Comparison of ENCODE assay signal across 12 cellular contexts in the genomic region with DNA sequence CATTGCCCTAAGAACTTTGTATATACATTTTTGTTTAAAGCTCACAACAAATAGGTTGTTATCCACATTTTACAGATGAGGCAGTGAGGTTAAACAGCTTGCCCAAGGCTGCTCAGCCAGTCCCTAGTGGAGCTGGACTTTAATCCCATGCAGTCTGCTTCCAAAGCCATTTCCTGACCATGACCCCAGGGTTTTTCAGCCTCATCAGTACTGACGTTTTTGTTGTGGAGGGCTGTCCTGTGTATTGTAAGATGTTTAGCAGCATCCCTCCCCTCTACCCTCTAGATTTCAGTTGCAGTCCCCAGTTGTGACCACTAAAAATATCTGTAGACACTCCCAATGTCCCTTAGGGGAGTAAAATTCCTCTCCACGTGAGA. TPM values are rescaled to one million over a fixed set of nuclear protein-coding genes. Genes with fewer than 3 reads are reported as not detected.
A peak's percentile ranks its signal among the peaks of the same experiment; 100 is the strongest.
DNase-seq lines count a peak whose midpoint lies in the region; ATAC-seq, FAIRE-seq and TF ChIP-seq lines count a peak whose summit lies in the region.
"Had no signal": no experiment of that assay in that cellular context is flagged by ENCODE, and none has a peak within 500 bp of the region (broad histone marks: within the 10 kb centered on the region; RNA-seq: fewer than 3 reads in every experiment).

No MANE protein-coding gene starts in this region.

- no peaks in the 10 kb centered on the region for H3K27me3 Mint-ChIP-seq in T-helper 17 cell

- DNase-seq in Right ventricle myocardium inferior (ENCODE audit: missing footprints), result no peak
- DNase-seq in right atrium auricular region (ENCODE audit: low spot score), result no peak
- DNase-seq in T-helper 17 cell, result no peak
- DNase-seq in HepG2 (ENCODE audit: low spot score), result peak; percentile 30
- no peak for DNase-seq in vagina (ENCODE audit: extremely low spot score in 2 of 2)
- no peak for DNase-seq in iPS-NIHi7 (ENCODE audit: extremely low spot score)
- no peak for DNase-seq in NCI-H1105 treated with DMSO at 0.1 percent for 48 hours (lab: John Stamatoyannopoulos, UW)
- DNase-seq: activated CD8-positive, alpha-beta memory T cell treated with anti-CD3 and anti-CD28 coated beads, Interleukin-2, amount 50 U/mL, for 48 hours had no signal

- H3K9me3 ChIP-seq in right atrium auricular region (no peaks in the 10 kb centered on the region), T-helper 17 cell (ENCODE audit: control insufficient read depth, low read length, poor library complexity, severe bottlenecking) (no peaks in the 10 kb centered on the region), HepG2 (ENCODE audit: low read length) (no peaks in the 10 kb centered on the region), vagina (no peaks in the 10 kb centered on the region)

- WGBS in HepG2 (ENCODE audit: low lambda C conversion rate), result 15% methylated on average over 2 of the region's 2 CpGs

- H3K27ac Mint-ChIP-seq in T-helper 17 cell, result peak overlapping the region; percentile 70

- H3K9ac ChIP-seq in HepG2 (ENCODE audit: insufficient read depth, low read depth, low read length), result no peak overlapping the region

- no peak overlapping the region for H3K27ac ChIP-seq in right atrium auricular region
- no peak overlapping the region for H3K27ac ChIP-seq in HepG2 (ENCODE audit: extremely low read length, insufficient read depth, low read length)
- H3K27ac ChIP-seq in vagina, result peak overlapping the region; percentile 74

- no peaks in the 10 kb centered on the region for H4K20me1 ChIP-seq in HepG2 (ENCODE audit: insufficient read depth, low read length)

- peaks cover 0 to 21% of the 10 kb centered on the region in 2 donors for H3K4me1 ChIP-seq in right atrium auricular region
- H3K4me1 ChIP-seq in HepG2 (ENCODE audit: insufficient read depth, low read length), result peaks cover 35% of the 10 kb centered on the region
- peaks cover 18% of the 10 kb centered on the region for H3K4me1 ChIP-seq in vagina

- H3K79me2 ChIP-seq in HepG2 (ENCODE audit: insufficient read depth, low read length), result no peaks in the 10 kb centered on the region

- intact Hi-C loops in Right ventricle myocardium inferior (cut with DNase I), result loop anchor here (10.0 kb wide), 2 partner anchors 65 to 95 kb away; no protein-coding TSS in a partner anchor
- intact Hi-C loops in HepG2 (cut with micrococcal nuclease; ENCODE audit: unreplicated experiment), result no loop called here
- intact Hi-C loops in vagina (cut with DNase I), result loop anchor here (10.0 kb wide), 1 partner anchor 245 kb away; no protein-coding TSS in a partner anchor

- no peak for TF ChIP-seq CTCF in right atrium auricular region (IDR thresholded peaks at IDR 0.05)
- TF ChIP-seq CTCF in HepG2 (CRISPR knock-in tag; IDR thresholded peaks at IDR 0.05), result no peak
- no peak for TF ChIP-seq CTCF in vagina (IDR thresholded peaks at IDR 0.05)

- no TSS peak for BruUV-seq in HepG2 (replicated peaks; lab: Mats Ljungman, UMichigan)

- no peak for TF ChIP-seq RAD21 in HepG2 (CRISPR knock-in tag; IDR thresholded peaks at IDR 0.05)

- no peak overlapping the region for H2AFZ ChIP-seq in HepG2 (ENCODE audit: low read length)

- H3K4me3 Mint-ChIP-seq in T-helper 17 cell, result no peak overlapping the region

- FAIRE-seq in HepG2 (lab: Jason Lieb, UNC), result no peak

- POLR2A ChIA-PET in HepG2 (lab: Yijun Ruan, JAX), result no interaction called here

- H3K27me3 ChIP-seq in right atrium auricular region, result no peaks in the 10 kb centered on the region
- no peaks in the 10 kb centered on the region for H3K27me3 ChIP-seq in HepG2 (ENCODE audit: control insufficient read depth in 1 of 2, insufficient read depth in 2 of 2, low read length in 2 of 2)
- no peaks in the 10 kb centered on the region for H3K27me3 ChIP-seq in vagina

- H3K4me3 ChIP-seq in right atrium auricular region (no peak overlapping the region), HepG2 (replicated peaks in 1 of 3; ENCODE audit: insufficient read depth in 1 of 3, low read depth in 2 of 3, low read length in 3 of 3) (no peak overlapping the region), vagina (no peak overlapping the region)

- TF ChIP-seq EP300 in HepG2 (IDR thresholded peaks at IDR 0.05; ENCODE audit: low read depth in 2 of 2, low read length in 2 of 2) (no peak), HepG2 (CRISPR knock-in tag; IDR thresholded peaks at IDR 0.05; ENCODE audit: borderline replicate concordance) (no peak)

- TF ChIP-seq POLR2A in HepG2 (IDR thresholded peaks at IDR 0.05; ENCODE audit: insufficient read depth in 1 of 2, low read depth in 2 of 2, low read length in 2 of 2) (no peak), vagina (IDR thresholded peaks at IDR 0.05) (no peak)

- CTCF ChIA-PET in HepG2 (lab: Yijun Ruan, JAX; ENCODE audit: low intra/inter-chr PET ratio, low total read pairs), result no interaction called here

- peak; percentile 60 for ATAC-seq in Right ventricle myocardium inferior
- ATAC-seq in T-helper 17 cell, result no peak
- peak; percentile 86 for ATAC-seq in HepG2
- no peak for ATAC-seq in GM19463 (IDR thresholded peaks at IDR 0.05; ENCODE audit: unreplicated experiment)

- H3K4me1 Mint-ChIP-seq in T-helper 17 cell, result peaks cover 25% of the 10 kb centered on the region

- H3K36me3 ChIP-seq in right atrium auricular region (no peaks in the 10 kb centered on the region), HepG2 (replicated peaks in 1 of 2; ENCODE audit: control insufficient read depth in 1 of 2, insufficient read depth in 2 of 2, low read length in 2 of 2) (no peaks in the 10 kb centered on the region), vagina (no peaks in the 10 kb centered on the region)

- in situ Hi-C loops in HepG2 (cut with HindIII; ENCODE audit: extremely low pct_ligation_motif_present, low pct_unique_long_range_greater_than_20kb), result loop anchor here (10.0 kb wide), 1 partner anchor 385 kb away; no protein-coding TSS in a partner anchor

- H3K36me3 Mint-ChIP-seq in T-helper 17 cell (ENCODE audit: low read depth), result peaks cover 3% of the 10 kb centered on the region

- no peak overlapping the region for H3K4me2 ChIP-seq in HepG2 (ENCODE audit: low read depth, low read length)

TF ChIP-seq in HepG2, 621 proteins besides CTCF, POLR2A, EP300 and RAD21 (continues in another document):
- peak; percentile 32; the same call in 1 of the 2 replicates for TF ChIP-seq RXRB (CRISPR knock-in tag; IDR thresholded peaks at IDR 0.05; ENCODE audit: borderline replicate concordance)
- no peak for TF ChIP-seq MIXL1 (CRISPR knock-in tag; IDR thresholded peaks at IDR 0.05)

RNA-seq across cellular contexts. Expression of gene C1orf105, which starts 30.3 kb away (rescaled TPM):
- total RNA-seq in Right ventricle myocardium inferior (25.2 TPM), right atrium auricular region (10 to 100 TPM in 1 of 2 donors, 1 to 10 TPM in 1; 3.3 to 18.0 TPM), T-helper 17 cell (not detected), HepG2 (2016; rRNA removed; fragmentation: Illumina TruSeq; extraction: Trizol) (0.15 TPM in 1 of 2 replicates, not detected in the other), vagina (not detected)
- not detected in 2 replicates for total RNA-seq in HepG2 (2016; cell fraction: cytosol; rRNA removed; fragmentation: Illumina TruSeq; extraction: Trizol; ENCODE audit: low read depth)
- 0.63 TPM in 1 of 2 replicates, not detected in the other for total RNA-seq in HepG2 (2016; cell fraction: insoluble cytoplasmic fraction; rRNA removed; fragmentation: Illumina TruSeq; extraction: Trizol)
- total RNA-seq in HepG2 (2016; cell fraction: membrane; rRNA removed; fragmentation: Illumina TruSeq; extraction: Trizol), result 0.28 TPM in 1 of 2 replicates, not detected in the other
- 0.60 TPM in 1 of 2 replicates, not detected in the other for total RNA-seq in HepG2 (2016; cell fraction: nucleus; rRNA removed; fragmentation: Illumina TruSeq; extraction: Trizol)
- 0.44 and 0.45 TPM in 2 replicates for polyA plus RNA-seq in HepG2 (2011; rRNA removed)
- 0.12 and 0.28 TPM in 2 replicates for polyA plus RNA-seq in HepG2 (2011; cell fraction: cytosol; rRNA removed)
- not detected in 2 replicates for polyA plus RNA-seq in HepG2 (2011; cell fraction: nucleus; rRNA removed)
- polyA plus RNA-seq in HepG2 (2012), result 0.49 and 0.71 TPM in 2 replicates
- not detected in 2 replicates for polyA plus RNA-seq in HepG2 (2016; cell fraction: cytosol; fragmentation: Illumina TruSeq; extraction: Trizol; ENCODE audit: low read depth)
- not detected in 2 replicates for polyA plus RNA-seq in HepG2 (2016; cell fraction: insoluble cytoplasmic fraction; fragmentation: Illumina TruSeq; extraction: Trizol; ENCODE audit: low read depth)
- 0.23 and 0.43 TPM in 2 replicates for polyA plus RNA-seq in HepG2 (2016; cell fraction: membrane; fragmentation: Illumina TruSeq; extraction: Trizol; ENCODE audit: low read depth)
- polyA plus RNA-seq in HepG2 (2016; cell fraction: nucleus; fragmentation: Illumina TruSeq; extraction: Trizol; ENCODE audit: insufficient read depth, low read depth), result not detected in 2 replicates
- not detected in 2 replicates for polyA minus RNA-seq in HepG2 (2011; rRNA and poly(A)+ RNA removed; ENCODE audit: low replicate concordance)
- not detected in 2 replicates for polyA minus RNA-seq in HepG2 (2011; cell fraction: cytosol; rRNA and poly(A)+ RNA removed)
- not detected in 2 replicates for polyA minus RNA-seq in HepG2 (2011; cell fraction: nucleus; rRNA and poly(A)+ RNA removed)
- total RNA-seq: A172, kidney epithelial cell, M059J had no signal

RNA-seq across cellular contexts. Expression of gene PIGC, which starts 53.6 kb away (rescaled TPM):
- total RNA-seq in Right ventricle myocardium inferior (13.5 TPM), right atrium auricular region (10 to 100 TPM; 14.8 to 15.8 TPM), T-helper 17 cell (10 to 100 TPM; 21.4 to 24.9 TPM), HepG2 (2016; rRNA removed; fragmentation: Illumina TruSeq; extraction: Trizol) (24.1 and 29.5 TPM in 2 replicates), vagina (14.5 TPM)
- total RNA-seq in HepG2 (2016; cell fraction: cytosol; rRNA removed; fragmentation: Illumina TruSeq; extraction: Trizol; ENCODE audit: low read depth), result 16.3 and 18.6 TPM in 2 replicates
- 24.7 and 31.4 TPM in 2 replicates for total RNA-seq in HepG2 (2016; cell fraction: insoluble cytoplasmic fraction; rRNA removed; fragmentation: Illumina TruSeq; extraction: Trizol)
- 28.1 and 30.5 TPM in 2 replicates for total RNA-seq in HepG2 (2016; cell fraction: membrane; rRNA removed; fragmentation: Illumina TruSeq; extraction: Trizol)
- 23.0 and 23.6 TPM in 2 replicates for total RNA-seq in HepG2 (2016; cell fraction: nucleus; rRNA removed; fragmentation: Illumina TruSeq; extraction: Trizol)
- 24.3 and 26.7 TPM in 2 replicates for polyA plus RNA-seq in HepG2 (2011; rRNA removed)
- polyA plus RNA-seq in HepG2 (2011; cell fraction: cytosol; rRNA removed), result 21.8 and 31.9 TPM in 2 replicates
- 11.7 and 14.0 TPM in 2 replicates for polyA plus RNA-seq in HepG2 (2011; cell fraction: nucleus; rRNA removed)
- polyA plus RNA-seq in HepG2 (2012), result 20.7 and 24.9 TPM in 2 replicates
- polyA plus RNA-seq in HepG2 (2016; cell fraction: cytosol; fragmentation: Illumina TruSeq; extraction: Trizol; ENCODE audit: low read depth), result 12.8 and 18.8 TPM in 2 replicates
- 21.8 and 22.1 TPM in 2 replicates for polyA plus RNA-seq in HepG2 (2016; cell fraction: insoluble cytoplasmic fraction; fragmentation: Illumina TruSeq; extraction: Trizol; ENCODE audit: low read depth)
- 18.2 and 25.0 TPM in 2 replicates for polyA plus RNA-seq in HepG2 (2016; cell fraction: membrane; fragmentation: Illumina TruSeq; extraction: Trizol; ENCODE audit: low read depth)
- polyA plus RNA-seq in HepG2 (2016; cell fraction: nucleus; fragmentation: Illumina TruSeq; extraction: Trizol; ENCODE audit: insufficient read depth, low read depth), result 30.3 and 30.7 TPM in 2 replicates
- polyA minus RNA-seq in HepG2 (2011; rRNA and poly(A)+ RNA removed; ENCODE audit: low replicate concordance), result 61.9 and 64.5 TPM in 2 replicates
- polyA minus RNA-seq in HepG2 (2011; cell fraction: cytosol; rRNA and poly(A)+ RNA removed), result 14.4 and 14.5 TPM in 2 replicates
- 11.8 and 16.7 TPM in 2 replicates for polyA minus RNA-seq in HepG2 (2011; cell fraction: nucleus; rRNA and poly(A)+ RNA removed)

Comparison
In these comparisons a context has a peak if more than half of its experiments do, and no peak if none do; other contexts are left out.
1. ATAC-seq: peak in Right ventricle myocardium inferior (single experiment) and HepG2 (single experiment); none in T-helper 17 cell (single experiment) and GM19463 (single experiment).